18 cellular contexts compared by ENCODE assay signal in the genomic region with DNA sequence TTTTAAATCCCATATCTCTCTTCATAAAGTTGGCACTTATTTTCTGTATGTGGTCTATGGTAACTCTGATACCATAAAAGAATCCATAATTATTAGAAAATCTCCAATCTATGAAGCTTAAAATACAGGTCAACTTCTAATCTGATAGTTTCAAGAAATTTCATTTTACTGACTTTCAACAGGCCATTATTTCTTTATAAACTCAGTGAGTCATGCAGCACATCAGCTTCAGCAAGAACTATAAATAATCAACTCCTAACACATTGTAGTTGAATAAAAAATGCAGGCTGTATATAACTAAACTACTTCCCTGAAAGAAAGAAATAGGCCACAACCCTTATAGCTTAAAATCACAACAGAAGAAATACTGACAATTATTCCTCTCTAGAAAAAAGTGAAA.
"Had no signal": no experiment of that assay in that cellular context is flagged by ENCODE, and none has a peak within 500 bp of the region (broad histone marks: within the 10 kb centered on the region; RNA-seq: fewer than 3 reads in every experiment).

No MANE protein-coding gene starts in this region.

- H3K27ac ChIP-seq: ascending aorta, gastroesophageal sphincter, neural progenitor cell, psoas muscle, right lobe of liver had no signal

- ATAC-seq: activated CD4-positive, CD25-positive, alpha-beta regulatory T cell treated with anti-CD3 and anti-CD28 coated beads, Interleukin-2, amount 50 U/mL, for 24 hours; esophagus mucosa; gastroesophageal sphincter; left lobe of liver; psoas muscle; right lobe of liver had no signal

- FAIRE-seq: endometrium, keratinocyte, urothelium cell line had no signal

- H3K4me1 ChIP-seq: neural progenitor cell, psoas muscle, right lobe of liver had no signal

- H3K9me3 ChIP-seq: ascending aorta, gastroesophageal sphincter, heart right ventricle, psoas muscle, right lobe of liver, spleen had no signal

- DNase-seq: activated CD4-positive, alpha-beta T cell treated with anti-CD3 and anti-CD28 coated beads, Interleukin-2, amount 50 U/mL, for 1 hour; activated naive CD4-positive, alpha-beta T cell; activated T-cell treated with anti-CD3 and anti-CD28 coated beads for 4 hours; heart right ventricle; mammary epithelial cell; naive B cell; psoas muscle; right lobe of liver; spleen had no signal

- H3K27me3 ChIP-seq: ascending aorta, gastroesophageal sphincter, heart right ventricle, neural progenitor cell, right lobe of liver, spleen had no signal

- H3K9ac ChIP-seq: neural progenitor cell had no signal

- H3K4me3 Mint-ChIP-seq: naive B cell, neural progenitor cell had no signal

- H3K4me2 ChIP-seq: neural progenitor cell had no signal

- H3K36me3 ChIP-seq: ascending aorta, gastroesophageal sphincter, heart right ventricle, neural progenitor cell, right lobe of liver, spleen had no signal

- H3K9me3 Mint-ChIP-seq: naive B cell had no signal

- H3K27me3 Mint-ChIP-seq: naive B cell had no signal

- H3K36me3 Mint-ChIP-seq: naive B cell, neural progenitor cell had no signal

- H3K4me3 ChIP-seq: ascending aorta, gastroesophageal sphincter, heart right ventricle, neural progenitor cell, psoas muscle, right lobe of liver, spleen had no signal

- H2AFZ ChIP-seq: neural progenitor cell had no signal

- H3K4me1 Mint-ChIP-seq: naive B cell, neural progenitor cell had no signal

- H3K27ac Mint-ChIP-seq: naive B cell, neural progenitor cell had no signal
